Comparison of ENCODE assay signal across 7 cellular contexts in genomic region chr2:186195726-186196125, GRCh38.
"Had no signal": no experiment of that assay in that cellular context is flagged by ENCODE, and none has a peak within 500 bp of the region (broad histone marks: within the 10 kb centered on the region; RNA-seq: fewer than 3 reads in every experiment).

No MANE protein-coding gene starts in this region.

- DNase-seq: H9, HCEC 1CT, IMR-90, KG1 had no signal

- H3K9me3 Mint-ChIP-seq: GM23338, H9 had no signal

- H3K27ac Mint-ChIP-seq: GM23338, H9 had no signal

- ATAC-seq: GM23338, K562 had no signal

- H3K4me3 ChIP-seq: GM23338, K562 had no signal

- H3K27ac ChIP-seq: HL-60 had no signal

- H3K4me3 Mint-ChIP-seq: GM23338, H9 had no signal

- H3K4me1 Mint-ChIP-seq: GM23338, H9 had no signal
